In the genomic region with DNA sequence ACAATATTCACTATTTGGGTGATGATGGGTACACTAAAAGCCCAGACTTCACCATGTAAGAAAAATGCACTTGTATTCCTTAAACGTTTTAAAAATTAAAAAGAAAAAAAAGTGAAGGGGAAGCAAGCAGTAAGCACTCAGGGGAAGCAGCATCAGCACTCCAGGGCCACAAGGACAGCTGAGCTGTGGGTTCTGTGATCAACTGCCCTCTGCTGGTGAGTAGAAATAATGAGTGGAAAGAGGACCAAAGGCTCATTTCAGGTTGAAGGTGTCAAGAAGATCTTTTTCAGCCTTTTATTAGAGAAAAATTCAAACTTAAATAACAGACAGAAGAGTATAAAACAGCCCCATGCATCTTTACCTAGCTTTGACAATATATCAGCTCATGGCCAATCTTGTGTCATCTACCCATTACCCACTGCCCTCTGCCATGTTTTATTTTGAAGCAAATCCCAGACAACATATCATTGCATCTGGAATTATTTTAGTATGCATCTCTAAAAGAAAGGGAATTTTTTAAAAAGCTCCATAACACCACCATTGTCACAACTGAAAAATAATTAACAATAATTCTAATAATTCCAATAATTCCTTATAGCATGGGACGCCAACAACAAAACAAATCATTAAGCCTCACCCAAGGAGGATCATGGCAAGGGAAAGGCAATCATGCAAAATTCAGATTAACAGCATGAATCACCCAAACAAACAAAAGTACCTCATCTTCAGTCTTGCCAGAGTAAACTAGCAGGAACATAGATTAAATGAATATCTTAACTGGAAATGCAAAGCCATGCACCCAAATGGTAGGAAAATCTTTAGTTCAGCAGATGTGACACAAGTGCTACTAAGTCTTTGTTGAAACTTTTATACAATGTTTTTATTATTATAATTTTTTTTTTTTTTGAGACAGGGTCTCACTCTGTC, we compare ENCODE assay signal across 8 cellular contexts. TPM values are rescaled to one million over a fixed set of nuclear protein-coding genes. Genes with fewer than 3 reads are reported as not detected.
A peak's percentile ranks its signal among the peaks of the same experiment; 100 is the strongest.
DNase-seq lines count a peak whose midpoint lies in the region; ATAC-seq and TF ChIP-seq lines count a peak whose summit lies in the region.

No MANE protein-coding gene starts in this region.

- no peak for TF ChIP-seq POLR2A in prostate gland (IDR thresholded peaks at IDR 0.05)

- intact Hi-C loops in prostate gland (cut with DNase I), result loop anchor here (5.0 kb wide), 1 partner anchor 147 kb away; no protein-coding TSS in a partner anchor

- peak in 3 of 4 experiments; percentile 40 to 78 (median 72) for TF ChIP-seq CTCF in prostate gland (IDR thresholded peaks at IDR 0.05)

- H3K27me3 ChIP-seq in NT2/D1 (ENCODE audit: insufficient read depth, insufficient read length) (no peaks in the 10 kb centered on the region), prostate gland (replicated peaks; ENCODE audit: insufficient read depth) (no peaks in the 10 kb centered on the region)

- ATAC-seq in HG03095 (IDR thresholded peaks at IDR 0.05; ENCODE audit: unreplicated experiment), result peak; percentile 77
- ATAC-seq in GM18858 (IDR thresholded peaks at IDR 0.05; ENCODE audit: unreplicated experiment), result no peak

- 29% methylated on average over 2 of the region's 2 CpGs for WGBS in prostate gland

- no peak overlapping the region for H3K9ac ChIP-seq in NT2/D1 (ENCODE audit: insufficient read length, low read depth)

- H3K36me3 ChIP-seq in NT2/D1 (ENCODE audit: insufficient read depth, insufficient read length, low read length) (peaks cover 54% of the 10 kb centered on the region), prostate gland (no peaks in the 10 kb centered on the region)

- peak; percentile 9 for DNase-seq in stimulated activated CD8-positive, alpha-beta memory T cell treated with anti-CD3 and anti-CD28 coated beads, Interleukin-12 subunit alpha, Interleukin-12 subunit beta, amount 100 ng/mL, for 1 hour (ENCODE audit: low read depth)
- no peak for DNase-seq in stimulated activated CD8-positive, alpha-beta memory T cell treated with anti-CD3 and anti-CD28 coated beads, Interleukin-4, amount 100 ng/mL, for 48 hours
- DNase-seq in NT2/D1 (ENCODE audit: low read depth, low spot score), result peak; percentile 43
- DNase-seq in activated naive CD4-positive, alpha-beta T cell treated with Interleukin-2 at 50 U/mL for 16 hours, result peak; percentile 32
- DNase-seq in glomerular endothelial cell (ENCODE audit: extremely low read depth, low read depth, low spot score), result peak; percentile 29
- peak; percentile 25 for DNase-seq in prostate gland (ENCODE audit: low spot score)

- H3K9me3 ChIP-seq in NT2/D1 (ENCODE audit: insufficient read depth, low read length) (peaks cover 27% of the 10 kb centered on the region), prostate gland (no peaks in the 10 kb centered on the region)

- H3K4me3 ChIP-seq in NT2/D1 (ENCODE audit: insufficient read length, low read depth) (no peak overlapping the region), prostate gland (no peak overlapping the region)

- no peaks in the 10 kb centered on the region for H3K4me1 ChIP-seq in NT2/D1 (ENCODE audit: insufficient read depth, insufficient read length)
- no peaks in the 10 kb centered on the region for H3K4me1 ChIP-seq in prostate gland (replicated peaks)

- peak overlapping the region in 1 of 2 donors; percentile 45 for H3K27ac ChIP-seq in prostate gland

RNA-seq across cellular contexts. Expression of a gene that starts 42.4 kb away (rescaled TPM):
- total RNA-seq in glomerular endothelial cell (17.3 and 18.8 TPM in 2 replicates), prostate gland (10 to 100 TPM; 11.2 to 18.8 TPM)
